ENCODE assay signal across 9 cellular contexts in the genomic region with DNA sequence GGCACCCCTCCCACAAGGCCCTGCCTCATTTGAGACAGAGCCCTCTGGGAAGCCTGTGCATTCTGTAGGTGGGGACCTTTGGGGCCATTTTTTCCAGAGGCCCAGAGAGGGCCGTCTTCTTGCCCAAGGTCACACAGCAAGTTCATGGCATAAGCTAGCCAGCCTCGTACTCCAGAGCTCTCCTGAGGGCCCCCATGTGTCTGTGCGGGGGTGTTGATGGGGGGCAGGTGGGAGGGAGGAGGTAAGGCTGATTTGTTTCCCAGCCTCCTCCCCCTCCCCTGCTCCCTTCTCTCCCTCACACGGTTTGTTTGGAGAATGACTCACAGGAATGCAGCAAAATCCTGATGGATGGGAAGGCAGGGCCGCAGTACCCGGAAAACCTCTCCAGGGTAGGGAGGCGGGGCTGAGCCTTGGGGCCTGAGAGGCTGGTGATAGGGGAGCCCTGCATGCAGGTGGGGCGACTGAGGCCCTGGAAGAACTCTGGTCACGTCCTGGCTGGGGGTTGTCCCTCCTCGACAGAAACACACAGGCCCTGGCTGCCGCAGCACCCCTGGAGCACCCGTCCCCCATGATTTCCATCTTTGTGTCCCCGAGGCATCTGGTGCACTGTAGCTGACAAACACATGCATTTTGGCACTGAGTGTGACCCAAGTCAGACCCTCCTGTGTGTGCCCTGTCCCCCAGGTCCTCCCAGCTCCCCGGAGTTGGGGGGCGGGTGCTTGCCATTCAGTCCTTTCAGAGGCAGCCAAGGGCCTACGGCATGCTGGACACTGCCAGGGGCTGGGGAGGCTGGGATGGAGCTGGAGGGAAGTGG. TPM values are rescaled to one million over a fixed set of nuclear protein-coding genes. Genes with fewer than 3 reads are reported as not detected.
A peak's percentile ranks its signal among the peaks of the same experiment; 100 is the strongest.
DNase-seq lines count a peak whose midpoint lies in the region; FAIRE-seq and TF ChIP-seq lines count a peak whose summit lies in the region.
"Had no signal": no experiment of that assay in that cellular context is flagged by ENCODE, and none has a peak within 500 bp of the region (broad histone marks: within the 10 kb centered on the region; RNA-seq: fewer than 3 reads in every experiment).

No MANE protein-coding gene starts in this region.

- in situ Hi-C loops in astrocyte of the cerebellum (cut with HindIII; ENCODE audit: low sequenced_read_pairs), result no loop called here
- in situ Hi-C loops in KBM-7 (cut with MboI; ENCODE audit: low pct_unique_long_range_greater_than_20kb, low sequenced_read_pairs), result no loop called here

- TF ChIP-seq POLR2A in thyroid gland (IDR thresholded peaks at IDR 0.05), result no peak

- TF ChIP-seq CTCF in astrocyte of the cerebellum (IDR thresholded peaks at IDR 0.05; ENCODE audit: low read depth, low read length, missing control alignments) (no peak), kidney (IDR thresholded peaks at IDR 0.05; ENCODE audit: borderline replicate concordance, extremely low read depth, insufficient read depth) (no peak), thyroid gland (IDR thresholded peaks at IDR 0.05) (peak in 1 of 6 experiments; percentile 5)

- peak overlapping the region; percentile 81 to 88 for H3K27ac ChIP-seq in kidney (ENCODE audit: low read depth in 2 of 2, low read length in 2 of 2)
- peak overlapping the region; percentile 41 to 92 (median 83) for H3K27ac ChIP-seq in thyroid gland

- peak overlapping the region in 1 of 2 donors; percentile 29 for H3K9ac ChIP-seq in kidney (ENCODE audit: low read length in 2 of 2)

- H3K9me3 ChIP-seq in kidney (ENCODE audit: control insufficient read depth in 1 of 2, low read length in 2 of 2) (no peaks in the 10 kb centered on the region), thyroid gland (no peaks in the 10 kb centered on the region)

- no peaks in the 10 kb centered on the region for H3K36me3 ChIP-seq in kidney (ENCODE audit: control insufficient read depth in 1 of 2, insufficient read depth in 2 of 2, low read length in 2 of 2)
- H3K36me3 ChIP-seq in thyroid gland, result no peaks in the 10 kb centered on the region

- intact Hi-C loops in kidney (cut with DNase I), result no loop called here
- intact Hi-C loops in thyroid gland (cut with DNase I), result no loop called here

- no peak overlapping the region for H3K4me3 ChIP-seq in astrocyte of the cerebellum (ENCODE audit: low read depth, low read length)
- H3K4me3 ChIP-seq in kidney (ENCODE audit: low read length in 2 of 2), result no peak overlapping the region
- H3K4me3 ChIP-seq in thyroid gland (replicated peaks in 1 of 3), result no peak overlapping the region

- peak; percentile 95 for DNase-seq in HPDE6-E6E7 (ENCODE audit: extremely low spot score)
- DNase-seq in astrocyte of the cerebellum (ENCODE audit: low read depth), result peak; percentile 70
- DNase-seq in kidney, result peak; percentile 94
- peak; percentile 90 to 93 for DNase-seq in thyroid gland
- DNase-seq in KBM-7, result no peak
- DNase-seq in AML-193 (lab: John Stamatoyannopoulos, UW), result no peak
- DNase-seq in stimulated activated CD4-positive, alpha-beta T cell treated with anti-CD3 and anti-CD28 coated beads, Interleukin-2, amount 100 ng/mL, for 48 hours, result no peak
- no peak for DNase-seq in NCI-H2081 (lab: John Stamatoyannopoulos, UW)
- DNase-seq: hippocampal formation had no signal

- H3K27me3 ChIP-seq in thyroid gland, result no peaks in the 10 kb centered on the region

- FAIRE-seq in kidney (lab: Jason Lieb, UNC), result no peak

- 39 to 56% methylated on average over 5 to 16 of the region's 16 CpGs for WGBS in thyroid gland, 2 donors

- H3K4me1 ChIP-seq in kidney (ENCODE audit: control insufficient read depth in 1 of 2, insufficient read depth in 1 of 2, low read depth in 1 of 2, low read length in 2 of 2) (peaks cover 17 to 25% of the 10 kb centered on the region in 2 donors), thyroid gland (peaks cover 30 to 61% of the 10 kb centered on the region in 2 donors)

RNA-seq across cellular contexts. Expression of gene RAI1, which starts 29.7 kb away (rescaled TPM):
- total RNA-seq in kidney (50.5 TPM), thyroid gland (10 to 100 TPM; 19.1 to 52.3 (median 34.1) TPM)
- 6.7 TPM for polyA plus RNA-seq in kidney (ENCODE audit: insufficient read depth, low read depth, low replicate concordance)

Comparison
In these comparisons a context has a peak if more than half of its experiments do, and no peak if none do; other contexts are left out.
1. DNase-seq: peak in HPDE6-E6E7 (single experiment), astrocyte of the cerebellum (single experiment), kidney (single experiment) and thyroid gland (2 of 2); none in KBM-7 (single experiment), AML-193 (0 of 2), stimulated activated CD4-positive, alpha-beta T cell treated with anti-CD3 and anti-CD28 coated beads, Interleukin-2, amount 100 ng/mL, for 48 hours (0 of 2) and NCI-H2081 (0 of 2).